11 cellular contexts compared by ENCODE assay signal in genomic region chr6:95133578-95133977, GRCh38.
DNase-seq lines count a peak whose midpoint lies in the region; FAIRE-seq and TF ChIP-seq lines count a peak whose summit lies in the region.
"Had no signal": no experiment of that assay in that cellular context is flagged by ENCODE, and none has a peak within 500 bp of the region (broad histone marks: within the 10 kb centered on the region; RNA-seq: fewer than 3 reads in every experiment).

No MANE protein-coding gene starts in this region.

- H3K4me3 ChIP-seq in SJCRH30 (no peak overlapping the region), iPS DF 6.9 (ENCODE audit: low read length) (no peak overlapping the region)
- H3K4me3 ChIP-seq: left lung had no signal

- no peaks in the 10 kb centered on the region for H3K27me3 ChIP-seq in SJCRH30
- H3K27me3 ChIP-seq in iPS DF 6.9 (ENCODE audit: control insufficient read depth, insufficient read depth, low read length) = no peaks in the 10 kb centered on the region
- H3K27me3 ChIP-seq: left lung had no signal

- no peaks in the 10 kb centered on the region for H3K4me1 ChIP-seq in SJCRH30
- H3K4me1 ChIP-seq in iPS DF 6.9 (ENCODE audit: control insufficient read depth, insufficient read depth, low read length) = no peaks in the 10 kb centered on the region
- H3K4me1 ChIP-seq: left lung had no signal

- in situ Hi-C loops in KBM-7 (cut with MboI; ENCODE audit: low pct_unique_long_range_greater_than_20kb, low sequenced_read_pairs) = no loop called here

- no peak for FAIRE-seq in D721Med (lab: Jason Lieb, UNC)
- FAIRE-seq: endothelial cell of umbilical vein had no signal

- WGBS in iPS DF 6.9 (ENCODE audit: insufficient coverage, insufficient read length) = no CpG with 5 or more reads among the region's 5 CpGs

- H3K9me3 ChIP-seq in SJCRH30 (replicated peaks) = no peaks in the 10 kb centered on the region
- H3K9me3 ChIP-seq in iPS DF 6.9 (ENCODE audit: control insufficient read depth, insufficient read depth, low read length) = no peaks in the 10 kb centered on the region
- H3K9me3 ChIP-seq: left lung had no signal

- H3K27ac ChIP-seq in SJCRH30 (no peak overlapping the region), iPS DF 6.9 (ENCODE audit: low read length) (no peak overlapping the region)
- H3K27ac ChIP-seq: left lung had no signal

- no peaks in the 10 kb centered on the region for H3K36me3 ChIP-seq in SJCRH30
- H3K36me3 ChIP-seq in iPS DF 6.9 (ENCODE audit: control insufficient read depth, insufficient read depth, low read length) = no peaks in the 10 kb centered on the region
- H3K36me3 ChIP-seq: left lung had no signal

- TF ChIP-seq CTCF in D721Med (IDR thresholded peaks at IDR 0.05; ENCODE audit: insufficient read depth, missing control alignments) = peak; percentile 31

- DNase-seq in D721Med (ENCODE audit: insufficient read length, low spot score) = no peak
- DNase-seq in HT-29 (ENCODE audit: low spot score) = peak; percentile 58
- peak; percentile 8 to 53 for DNase-seq in SJCRH30
- peak; percentile 4 for DNase-seq in iPS DF 6.9 (ENCODE audit: low read depth, low spot score)
- DNase-seq in LoVo (ENCODE audit: low spot score) = no peak
- no peak for DNase-seq in KBM-7
- no peak for DNase-seq in stimulated activated CD4-positive, alpha-beta T cell treated with anti-CD3 and anti-CD28 coated beads, Interleukin-2, amount 100 ng/mL, for 24 hours
- DNase-seq: activated CD4-positive, alpha-beta T cell treated with anti-CD3 and anti-CD28 coated beads, Interleukin-2, amount 50 U/mL, for 1 hour; activated naive CD8-positive, alpha-beta T cell treated with anti-CD3 and anti-CD28 coated beads, Interleukin-2, amount 10 ng/mL, durations not matched to agents 7 days and 5 days; left lung had no signal

Comparison
In these comparisons a context has a peak if more than half of its experiments do, and no peak if none do; other contexts are left out.
1. DNase-seq: peak in HT-29 (single experiment), SJCRH30 (2 of 2) and iPS DF 6.9 (single experiment); none in D721Med (single experiment), LoVo (single experiment), KBM-7 (single experiment) and stimulated activated CD4-positive, alpha-beta T cell treated with anti-CD3 and anti-CD28 coated beads, Interleukin-2, amount 100 ng/mL, for 24 hours (0 of 2).